In genomic region chr5:179554981-179555380, GRCh38 we compare ENCODE assay signal across 2 cellular contexts.
TF ChIP-seq lines count a peak whose summit lies in the region.

No MANE protein-coding gene starts in this region.

TF ChIP-seq in GM23338, 12 proteins besides CTCF, POLR2A, EP300 and RAD21:
- no peak for TF ChIP-seq CREB1 (CRISPR knock-in tag; IDR thresholded peaks at IDR 0.05; ENCODE audit: low read depth)
- TF ChIP-seq ETS1 (IDR thresholded peaks at IDR 0.05) = no peak
- no peak for TF ChIP-seq ZNF114 (CRISPR knock-in tag; IDR thresholded peaks at IDR 0.05)
- no peak for TF ChIP-seq POLR2AphosphoS5 (IDR thresholded peaks at IDR 0.05; ENCODE audit: low read depth)
- no peak for TF ChIP-seq NANOG (IDR thresholded peaks at IDR 0.05; ENCODE audit: borderline replicate concordance)
- no peak for TF ChIP-seq JUNB (IDR thresholded peaks at IDR 0.05; ENCODE audit: unreplicated experiment)
- no peak for TF ChIP-seq ZNF462 (CRISPR knock-in tag; IDR thresholded peaks at IDR 0.05)
- no peak for TF ChIP-seq ZNF331 (CRISPR knock-in tag; IDR thresholded peaks at IDR 0.05; ENCODE audit: low read depth)
- TF ChIP-seq EZH2phosphoT487 (IDR thresholded peaks at IDR 0.05; ENCODE audit: unreplicated experiment) = no peak
- TF ChIP-seq STAT1 (IDR thresholded peaks at IDR 0.05; ENCODE audit: unreplicated experiment) = no peak
- TF ChIP-seq, protein P1, sequence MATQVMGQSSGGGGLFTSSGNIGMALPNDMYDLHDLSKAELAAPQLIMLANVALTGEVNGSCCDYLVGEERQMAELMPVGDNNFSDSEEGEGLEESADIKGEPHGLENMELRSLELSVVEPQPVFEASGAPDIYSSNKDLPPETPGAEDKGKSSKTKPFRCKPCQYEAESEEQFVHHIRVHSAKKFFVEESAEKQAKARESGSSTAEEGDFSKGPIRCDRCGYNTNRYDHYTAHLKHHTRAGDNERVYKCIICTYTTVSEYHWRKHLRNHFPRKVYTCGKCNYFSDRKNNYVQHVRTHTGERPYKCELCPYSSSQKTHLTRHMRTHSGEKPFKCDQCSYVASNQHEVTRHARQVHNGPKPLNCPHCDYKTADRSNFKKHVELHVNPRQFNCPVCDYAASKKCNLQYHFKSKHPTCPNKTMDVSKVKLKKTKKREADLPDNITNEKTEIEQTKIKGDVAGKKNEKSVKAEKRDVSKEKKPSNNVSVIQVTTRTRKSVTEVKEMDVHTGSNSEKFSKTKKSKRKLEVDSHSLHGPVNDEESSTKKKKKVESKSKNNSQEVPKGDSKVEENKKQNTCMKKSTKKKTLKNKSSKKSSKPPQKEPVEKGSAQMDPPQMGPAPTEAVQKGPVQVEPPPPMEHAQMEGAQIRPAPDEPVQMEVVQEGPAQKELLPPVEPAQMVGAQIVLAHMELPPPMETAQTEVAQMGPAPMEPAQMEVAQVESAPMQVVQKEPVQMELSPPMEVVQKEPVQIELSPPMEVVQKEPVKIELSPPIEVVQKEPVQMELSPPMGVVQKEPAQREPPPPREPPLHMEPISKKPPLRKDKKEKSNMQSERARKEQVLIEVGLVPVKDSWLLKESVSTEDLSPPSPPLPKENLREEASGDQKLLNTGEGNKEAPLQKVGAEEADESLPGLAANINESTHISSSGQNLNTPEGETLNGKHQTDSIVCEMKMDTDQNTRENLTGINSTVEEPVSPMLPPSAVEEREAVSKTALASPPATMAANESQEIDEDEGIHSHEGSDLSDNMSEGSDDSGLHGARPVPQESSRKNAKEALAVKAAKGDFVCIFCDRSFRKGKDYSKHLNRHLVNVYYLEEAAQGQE (IDR thresholded peaks at IDR 0.05; ENCODE audit: unreplicated experiment) = no peak
- no peak for TF ChIP-seq EZH2 (IDR thresholded peaks at IDR 0.05; ENCODE audit: low read depth, unreplicated experiment)
TF ChIP-seq in GM23338: peak in this region for 0.

TF ChIP-seq in K562, 482 proteins besides CTCF, POLR2A, EP300 and RAD21:
- TF ChIP-seq KAT2B (IDR thresholded peaks at IDR 0.05; ENCODE audit: low read depth, low read length) = no peak
- TF ChIP-seq HEY1 (CRISPR knock-in tag; IDR thresholded peaks at IDR 0.05; ENCODE audit: borderline replicate concordance) = no peak
- no peak for TF ChIP-seq DIDO1 (tag; IDR thresholded peaks at IDR 0.05; ENCODE audit: low read depth)
- TF ChIP-seq TAL1 (IDR thresholded peaks at IDR 0.05) = no peak
- no peak for TF ChIP-seq ATF4 (CRISPR knock-in tag; IDR thresholded peaks at IDR 0.05)
- TF ChIP-seq ZBTB33 (CRISPR knock-in tag; IDR thresholded peaks at IDR 0.05) = 0 out of 2 replicates have a peak, but pooled peaks have one; percentile 14
